Comparison of ENCODE assay signal across 8 cellular contexts in the genomic region with DNA sequence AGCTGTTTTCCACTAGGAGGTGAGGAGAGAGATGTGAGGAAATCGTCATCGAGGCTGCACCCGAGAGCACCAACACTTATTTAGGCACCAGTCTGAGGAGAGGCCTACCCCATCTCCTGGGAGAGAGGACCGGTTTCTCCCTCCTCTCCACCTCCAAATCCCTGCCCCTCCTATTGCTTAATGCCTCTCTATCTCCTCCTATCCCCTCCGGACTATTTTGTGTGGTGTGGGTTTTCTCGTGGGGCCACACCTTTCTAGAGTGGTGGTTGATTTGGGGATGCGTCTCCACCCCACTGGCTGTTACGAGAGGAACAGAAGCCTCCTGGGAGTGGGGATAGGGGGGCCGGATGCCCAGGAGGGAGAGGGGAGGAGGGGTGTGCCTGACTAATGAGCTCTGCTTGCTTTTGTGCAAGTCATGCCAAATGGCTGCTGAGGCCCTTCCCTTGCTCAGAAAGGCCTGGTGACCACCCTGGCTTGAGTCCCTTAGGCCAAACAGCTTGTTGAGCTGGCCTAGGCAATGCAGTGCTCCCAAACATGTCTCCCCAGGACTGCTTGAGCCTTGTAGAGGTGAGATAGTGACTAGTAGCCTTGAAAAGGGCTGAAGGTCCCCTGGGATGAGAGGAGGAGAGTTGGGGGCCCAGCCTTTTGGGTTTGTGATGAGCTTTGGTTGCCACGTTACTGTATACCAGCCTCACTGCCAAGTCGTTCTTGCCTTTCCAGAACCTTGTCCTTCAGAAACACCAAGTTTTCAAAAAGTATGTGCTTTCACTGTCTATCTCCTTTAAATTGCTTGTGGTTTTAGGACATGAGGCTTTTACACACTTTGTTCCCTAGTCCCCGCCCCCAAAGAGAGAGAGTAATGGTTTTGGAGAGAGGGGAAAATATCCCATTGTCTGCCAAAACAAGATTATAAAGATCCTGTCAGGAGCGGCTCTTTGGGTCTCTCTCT. TPM values are rescaled to one million over a fixed set of nuclear protein-coding genes. Genes with fewer than 3 reads are reported as not detected.
A peak's percentile ranks its signal among the peaks of the same experiment; 100 is the strongest.
DNase-seq lines count a peak whose midpoint lies in the region; ATAC-seq and TF ChIP-seq lines count a peak whose summit lies in the region.

No MANE protein-coding gene starts in this region.

- ATAC-seq in HG03139 (IDR thresholded peaks at IDR 0.05; ENCODE audit: unreplicated experiment) = peak; percentile 44

- H3K4me1 Mint-ChIP-seq in activated naive CD4-positive, alpha-beta T cell treated with anti-CD3 and anti-CD28 coated beads, Interleukin-2, amount 10 ng/mL, durations not matched to agents 7 days and 5 days = peaks cover 45% of the 10 kb centered on the region
- peaks cover 36% of the 10 kb centered on the region for H3K4me1 Mint-ChIP-seq in osteocyte (ENCODE audit: unreplicated experiment)

- H3K27me3 Mint-ChIP-seq in activated naive CD4-positive, alpha-beta T cell treated with anti-CD3 and anti-CD28 coated beads, Interleukin-2, amount 10 ng/mL, durations not matched to agents 7 days and 5 days = no peaks in the 10 kb centered on the region
- no peaks in the 10 kb centered on the region for H3K27me3 Mint-ChIP-seq in osteocyte (ENCODE audit: unreplicated experiment)

- no peaks in the 10 kb centered on the region for H3K9me3 Mint-ChIP-seq in activated naive CD4-positive, alpha-beta T cell treated with anti-CD3 and anti-CD28 coated beads, Interleukin-2, amount 10 ng/mL, durations not matched to agents 7 days and 5 days
- peaks cover 4% of the 10 kb centered on the region for H3K9me3 Mint-ChIP-seq in osteocyte (ENCODE audit: unreplicated experiment)

- CTCF ChIA-PET in activated naive CD4-positive, alpha-beta T cell treated with anti-CD3 and anti-CD28 coated beads, Interleukin-2, amount 10 ng/mL, durations not matched to agents 7 days and 5 days (lab: Charles Lee) = interaction anchor here (0.6 to 2.1 kb wide), 5 partner anchors 35 to 355 kb away, joined by 3 to 5 read pairs (median 3); no protein-coding TSS in a partner anchor

- H3K4me3 Mint-ChIP-seq in activated naive CD4-positive, alpha-beta T cell treated with anti-CD3 and anti-CD28 coated beads, Interleukin-2, amount 10 ng/mL, durations not matched to agents 7 days and 5 days = peak overlapping the region; percentile 91
- peak overlapping the region; percentile 91 for H3K4me3 Mint-ChIP-seq in osteocyte (ENCODE audit: unreplicated experiment)

- TF ChIP-seq CTCF in GM10266 (IDR thresholded peaks at IDR 0.05; ENCODE audit: control insufficient read depth, insufficient read depth, low read depth, missing control alignments) = no peak
- no peak for TF ChIP-seq CTCF in osteocyte (IDR thresholded peaks at IDR 0.05)

- H3K27ac Mint-ChIP-seq in activated naive CD4-positive, alpha-beta T cell treated with anti-CD3 and anti-CD28 coated beads, Interleukin-2, amount 10 ng/mL, durations not matched to agents 7 days and 5 days = peak overlapping the region; percentile 91
- peak overlapping the region; percentile 97 for H3K27ac Mint-ChIP-seq in osteocyte (ENCODE audit: unreplicated experiment)

- peak; percentile 29 for DNase-seq in GM10266 (ENCODE audit: extremely low spot score)
- DNase-seq in SIG-M5 (lab: John Stamatoyannopoulos, UW) = peak; percentile 8
- peak; percentile 79 for DNase-seq in activated naive CD4-positive, alpha-beta T cell treated with anti-CD3 and anti-CD28 coated beads, Interleukin-2, amount 10 ng/mL, durations not matched to agents 7 days and 5 days
- DNase-seq in globus pallidus (ENCODE audit: low spot score) = peak; percentile 43
- DNase-seq in osteocyte (ENCODE audit: extremely low spot score, unreplicated experiment) = no peak
- no peak for DNase-seq in NCI-H524 treated with DMSO at 0.1 percent for 48 hours (lab: John Stamatoyannopoulos, UW)
- DNase-seq in D341Med (ENCODE audit: low spot score) = no peak

- H3K36me3 Mint-ChIP-seq in activated naive CD4-positive, alpha-beta T cell treated with anti-CD3 and anti-CD28 coated beads, Interleukin-2, amount 10 ng/mL, durations not matched to agents 7 days and 5 days = peaks cover 45% of the 10 kb centered on the region
- no peaks in the 10 kb centered on the region for H3K36me3 Mint-ChIP-seq in osteocyte (ENCODE audit: unreplicated experiment)

RNA-seq across cellular contexts. Expression of gene MSN, which starts 1.2 kb away (rescaled TPM):
- total RNA-seq in osteocyte = 236 and 241 TPM in 2 replicates

Comparison
In these comparisons a context has a peak if more than half of its experiments do, and no peak if none do; other contexts are left out.
1. DNase-seq: peak in GM10266 (single experiment), SIG-M5 (single experiment), activated naive CD4-positive, alpha-beta T cell treated with anti-CD3 and anti-CD28 coated beads, Interleukin-2, amount 10 ng/mL, durations not matched to agents 7 days and 5 days (single experiment) and globus pallidus (single experiment); none in osteocyte (single experiment), NCI-H524 treated with DMSO at 0.1 percent for 48 hours (single experiment) and D341Med (single experiment).